Comparison of ENCODE assay signal across 19 cellular contexts in the genomic region with DNA sequence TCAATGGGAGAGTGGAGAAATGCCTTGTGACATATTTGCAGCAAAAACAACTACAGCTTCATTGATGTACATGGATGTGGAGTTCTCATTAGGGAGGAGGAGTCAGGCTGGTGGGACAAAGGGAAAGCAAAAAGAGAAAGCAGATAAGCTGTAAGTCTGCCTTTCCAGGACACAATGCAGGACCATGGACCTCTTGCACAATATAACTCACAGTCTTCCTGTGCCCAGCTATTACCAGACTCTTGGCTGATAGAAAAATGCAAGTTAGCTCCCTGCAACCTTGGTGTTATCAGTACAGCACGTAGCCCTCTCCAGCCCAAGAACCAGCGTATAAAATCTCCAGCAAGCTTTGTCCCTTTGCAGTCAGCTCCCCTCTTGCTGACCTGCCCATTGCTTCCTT.
"Had no signal": no experiment of that assay in that cellular context is flagged by ENCODE, and none has a peak within 500 bp of the region (broad histone marks: within the 10 kb centered on the region; RNA-seq: fewer than 3 reads in every experiment).

No MANE protein-coding gene starts in this region.

- H3K36me3 ChIP-seq: gastroesophageal sphincter, heart right ventricle, lower lobe of right lung, transverse colon, vagina had no signal

- DNase-seq: activated CD4-positive, CD25-positive, alpha-beta regulatory T cell treated with anti-CD3 and anti-CD28 coated beads, Interleukin-2, amount 50 U/mL, for 72 hours; activated CD8-positive, alpha-beta memory T cell treated with anti-CD3 and anti-CD28 coated beads for 24 hours; activated effector memory CD4-positive, alpha-beta T cell treated with anti-CD3 and anti-CD28 coated beads, Interleukin-2, amount 50 U/mL, for 16 hours; activated naive CD4-positive, alpha-beta T cell treated with anti-CD3 and anti-CD28 coated beads, Interleukin-2, amount 50 U/mL, for 16 hours; activated T-cell treated with anti-CD3 and anti-CD28 coated beads, Interleukin-2, amount 50 U/mL, for 72 hours; dermis blood vessel endothelial cell; effector memory CD8-positive, alpha-beta T cell; heart right ventricle; immature natural killer cell; lower lobe of right lung; occipital lobe; posterior cingulate gyrus; stimulated activated CD4-positive, alpha-beta T cell treated with anti-CD3 and anti-CD28 coated beads, Interleukin-2, amount 100 ng/mL, for 24 hours; transverse colon had no signal

- H3K27ac Mint-ChIP-seq: activated T-cell treated with anti-CD3 and anti-CD28 coated beads, Interleukin-2, amount 50 U/mL, for 72 hours; effector memory CD8-positive, alpha-beta T cell; immature natural killer cell; mesothelial cell of epicardium; nephron; stimulated activated naive CD8-positive, alpha-beta T cell treated with anti-CD3 and anti-CD28 coated beads, Interleukin-15, Interleukin-2, amounts not matched to agents 100 ng/mL and 50 ng/mL, for 24 hours had no signal

- ATAC-seq: activated T-cell treated with anti-CD3 and anti-CD28 coated beads, Interleukin-2, amount 50 U/mL, for 72 hours; effector memory CD8-positive, alpha-beta T cell; gastroesophageal sphincter; lower lobe of right lung had no signal

- H3K4me3 Mint-ChIP-seq: activated T-cell treated with anti-CD3 and anti-CD28 coated beads, Interleukin-2, amount 50 U/mL, for 72 hours; effector memory CD8-positive, alpha-beta T cell; immature natural killer cell; mesothelial cell of epicardium; nephron; stimulated activated naive CD8-positive, alpha-beta T cell treated with anti-CD3 and anti-CD28 coated beads, Interleukin-15, Interleukin-2, amounts not matched to agents 100 ng/mL and 50 ng/mL, for 24 hours had no signal

- H3K4me3 ChIP-seq: gastroesophageal sphincter, heart right ventricle, lower lobe of right lung, transverse colon, vagina had no signal

- H3K27ac ChIP-seq: gastroesophageal sphincter, heart right ventricle, lower lobe of right lung, transverse colon, vagina had no signal

- H3K9me3 Mint-ChIP-seq: activated T-cell treated with anti-CD3 and anti-CD28 coated beads, Interleukin-2, amount 50 U/mL, for 72 hours; effector memory CD8-positive, alpha-beta T cell; immature natural killer cell; stimulated activated naive CD8-positive, alpha-beta T cell treated with anti-CD3 and anti-CD28 coated beads, Interleukin-15, Interleukin-2, amounts not matched to agents 100 ng/mL and 50 ng/mL, for 24 hours had no signal

- H3K27me3 ChIP-seq: vagina had no signal

- H3K9me3 ChIP-seq: gastroesophageal sphincter, lower lobe of right lung, transverse colon, vagina had no signal

- H3K36me3 Mint-ChIP-seq: immature natural killer cell, mesothelial cell of epicardium had no signal

- H3K4me1 ChIP-seq: vagina had no signal
